ENCODE assay signal across 8 cellular contexts in genomic region chr11:62081378-62082291, GRCh38. TPM values are rescaled to one million over a fixed set of nuclear protein-coding genes. Genes with fewer than 3 reads are reported as not detected.
A peak's percentile ranks its signal among the peaks of the same experiment; 100 is the strongest.
DNase-seq lines count a peak whose midpoint lies in the region; ATAC-seq, FAIRE-seq and TF ChIP-seq lines count a peak whose summit lies in the region.

No MANE protein-coding gene starts in this region.

- H3K27me3 ChIP-seq in A673 (replicated peaks; ENCODE audit: insufficient read depth, low read depth, low read length, poor library complexity), result no peaks in the 10 kb centered on the region
- no peaks in the 10 kb centered on the region for H3K27me3 ChIP-seq in GM23338 (ENCODE audit: insufficient read depth)
- H3K27me3 ChIP-seq in bronchial epithelial cell (ENCODE audit: control insufficient read depth, insufficient read depth, low read length), result no peaks in the 10 kb centered on the region
- H3K27me3 ChIP-seq in kidney epithelial cell (ENCODE audit: control insufficient read depth, insufficient read depth, low read length), result no peaks in the 10 kb centered on the region

- H3F3A ChIP-seq in GM23338 (replicated peaks; ENCODE audit: low read depth), result no peaks in the 10 kb centered on the region

- intact Hi-C loops in A673 (cut with micrococcal nuclease; ENCODE audit: unreplicated experiment), result loop anchor here (1.0 to 5.0 kb wide), 4 partner anchors 114 to 210 kb away; partner anchors contain the start of gene FTH1

- no peaks in the 10 kb centered on the region for H3K27me3 Mint-ChIP-seq in GM23338 (ENCODE audit: insufficient read depth, low read depth, poor library complexity)

- no peak overlapping the region for H3K4me3 Mint-ChIP-seq in GM23338

- no peaks in the 10 kb centered on the region for H3K9me2 ChIP-seq in GM23338 (ENCODE audit: insufficient read depth)

- H3K9me3 Mint-ChIP-seq in GM23338, result peaks cover 12% of the 10 kb centered on the region; the same call in 2 of the 3 replicates

- no peaks in the 10 kb centered on the region for H4K20me1 ChIP-seq in GM23338 (replicated peaks; ENCODE audit: insufficient read depth)

- CTCF ChIA-PET in A673 (lab: Charles Lee), result interaction anchor here (0.5 to 2.4 kb wide), 22 partner anchors 18 to 286 kb away, joined by 3 to 82 read pairs (median 4); partner anchors contain the start of genes BEST1, FTH1 and RAB3IL1

- no peak for FAIRE-seq in bronchial epithelial cell (lab: Jason Lieb, UNC)

- peaks cover 7% of the 10 kb centered on the region; the same call in 1 of the 3 replicates for H3K36me3 Mint-ChIP-seq in GM23338 (ENCODE audit: low read depth)

- H3K9me3 ChIP-seq in A673 (ENCODE audit: low read depth, low read length, poor library complexity, severe bottlenecking), result no peaks in the 10 kb centered on the region

- H3K4me1 Mint-ChIP-seq in GM23338, result peaks cover 3% of the 10 kb centered on the region; the same call in 2 of the 3 replicates

- H2AFZ ChIP-seq in GM23338, result peak overlapping the region; percentile 48; the same call in 1 of the 2 replicates

- H3K27ac Mint-ChIP-seq in GM23338, result no peak overlapping the region

- H3K4me1 ChIP-seq in A673 (ENCODE audit: insufficient read depth, low read length, poor library complexity, severe bottlenecking) (peaks cover 6% of the 10 kb centered on the region), GM23338 (ENCODE audit: insufficient read depth) (no peaks in the 10 kb centered on the region)

- H3K4me3 ChIP-seq in A673 (ENCODE audit: low read depth, low read length, poor library complexity, severe bottlenecking) (no peak overlapping the region), GM23338 (no peak overlapping the region), bronchial epithelial cell (ENCODE audit: low read depth, low read length) (no peak overlapping the region), kidney epithelial cell (ENCODE audit: low read depth, low read length) (no peak overlapping the region)

- DNase-seq in A673 (ENCODE audit: low spot score), result peak; percentile 74
- DNase-seq in GM23338 (ENCODE audit: low spot score), result peak; percentile 80
- DNase-seq in NCI-H345 treated with DMSO at 0.1 percent for 48 hours (lab: John Stamatoyannopoulos, UW; ENCODE audit: unreplicated experiment), result peak; percentile 74
- DNase-seq in activated CD4-positive, CD25-positive, alpha-beta regulatory T cell treated with anti-CD3 and anti-CD28 coated beads, Interleukin-2, amount 50 U/mL, for 16 hours (ENCODE audit: low read depth, low spot score), result peak; percentile 49
- peak; percentile 58 for DNase-seq in bronchial epithelial cell (ENCODE audit: low read depth)
- peak; percentile 38 for DNase-seq in kidney epithelial cell (ENCODE audit: low read depth)
- peak; percentile 80 for DNase-seq in stimulated activated CD4-positive, alpha-beta T cell treated with anti-CD3 and anti-CD28 coated beads, Interleukin-1b, Interleukin-23, amount 100 ng/mL, for 48 hours

- H3K27ac ChIP-seq in A673 (ENCODE audit: low read depth, low read length, poor library complexity, severe bottlenecking) (no peak overlapping the region), GM23338 (ENCODE audit: low read depth) (no peak overlapping the region)

- BruUV-seq in A673 (replicated peaks; lab: Mats Ljungman, UMichigan), result no TSS peak

- POLR2A ChIA-PET in A673 (lab: Charles Lee; ENCODE audit: low non-redundant PET), result interaction anchor here (0.7 kb wide), 1 partner anchor 109 kb away, joined by 4 read pairs; no protein-coding TSS in a partner anchor

- H3K4me2 ChIP-seq in GM23338, result no peak overlapping the region

- H3K79me2 ChIP-seq in GM23338 (replicated peaks; ENCODE audit: insufficient read depth), result no peaks in the 10 kb centered on the region

- peak; percentile 97 for TF ChIP-seq CTCF in A673 (conservative IDR thresholded peaks at IDR 0.05; ENCODE audit: low read depth, low read length)
- peak; percentile 90 to 94 for TF ChIP-seq CTCF in GM23338 (conservative IDR thresholded peaks at IDR 0.05; ENCODE audit: low read depth in 2 of 2)
- peak; percentile 87 for TF ChIP-seq CTCF in bronchial epithelial cell (IDR thresholded peaks at IDR 0.05; ENCODE audit: insufficient read depth, low read length, severe bottlenecking)
- TF ChIP-seq CTCF in kidney epithelial cell (IDR thresholded peaks at IDR 0.05; ENCODE audit: insufficient read depth, low read length, poor library complexity, severe bottlenecking), result peak; percentile 86

- H3K36me3 ChIP-seq in A673 (ENCODE audit: insufficient read depth, low read length, poor library complexity, severe bottlenecking) (no peaks in the 10 kb centered on the region), GM23338 (ENCODE audit: insufficient read depth) (no peaks in the 10 kb centered on the region), bronchial epithelial cell (ENCODE audit: control insufficient read depth, insufficient read depth, low read length) (no peaks in the 10 kb centered on the region), kidney epithelial cell (ENCODE audit: control insufficient read depth, insufficient read depth, low read length) (no peaks in the 10 kb centered on the region)

- ATAC-seq in GM23338 (peak; percentile 97), HG03520 (IDR thresholded peaks at IDR 0.05; ENCODE audit: unreplicated experiment) (no peak)

TF ChIP-seq in GM23338, 12 proteins besides CTCF, POLR2A, EP300 and RAD21 (continues in another document):
- TF ChIP-seq, protein P1, sequence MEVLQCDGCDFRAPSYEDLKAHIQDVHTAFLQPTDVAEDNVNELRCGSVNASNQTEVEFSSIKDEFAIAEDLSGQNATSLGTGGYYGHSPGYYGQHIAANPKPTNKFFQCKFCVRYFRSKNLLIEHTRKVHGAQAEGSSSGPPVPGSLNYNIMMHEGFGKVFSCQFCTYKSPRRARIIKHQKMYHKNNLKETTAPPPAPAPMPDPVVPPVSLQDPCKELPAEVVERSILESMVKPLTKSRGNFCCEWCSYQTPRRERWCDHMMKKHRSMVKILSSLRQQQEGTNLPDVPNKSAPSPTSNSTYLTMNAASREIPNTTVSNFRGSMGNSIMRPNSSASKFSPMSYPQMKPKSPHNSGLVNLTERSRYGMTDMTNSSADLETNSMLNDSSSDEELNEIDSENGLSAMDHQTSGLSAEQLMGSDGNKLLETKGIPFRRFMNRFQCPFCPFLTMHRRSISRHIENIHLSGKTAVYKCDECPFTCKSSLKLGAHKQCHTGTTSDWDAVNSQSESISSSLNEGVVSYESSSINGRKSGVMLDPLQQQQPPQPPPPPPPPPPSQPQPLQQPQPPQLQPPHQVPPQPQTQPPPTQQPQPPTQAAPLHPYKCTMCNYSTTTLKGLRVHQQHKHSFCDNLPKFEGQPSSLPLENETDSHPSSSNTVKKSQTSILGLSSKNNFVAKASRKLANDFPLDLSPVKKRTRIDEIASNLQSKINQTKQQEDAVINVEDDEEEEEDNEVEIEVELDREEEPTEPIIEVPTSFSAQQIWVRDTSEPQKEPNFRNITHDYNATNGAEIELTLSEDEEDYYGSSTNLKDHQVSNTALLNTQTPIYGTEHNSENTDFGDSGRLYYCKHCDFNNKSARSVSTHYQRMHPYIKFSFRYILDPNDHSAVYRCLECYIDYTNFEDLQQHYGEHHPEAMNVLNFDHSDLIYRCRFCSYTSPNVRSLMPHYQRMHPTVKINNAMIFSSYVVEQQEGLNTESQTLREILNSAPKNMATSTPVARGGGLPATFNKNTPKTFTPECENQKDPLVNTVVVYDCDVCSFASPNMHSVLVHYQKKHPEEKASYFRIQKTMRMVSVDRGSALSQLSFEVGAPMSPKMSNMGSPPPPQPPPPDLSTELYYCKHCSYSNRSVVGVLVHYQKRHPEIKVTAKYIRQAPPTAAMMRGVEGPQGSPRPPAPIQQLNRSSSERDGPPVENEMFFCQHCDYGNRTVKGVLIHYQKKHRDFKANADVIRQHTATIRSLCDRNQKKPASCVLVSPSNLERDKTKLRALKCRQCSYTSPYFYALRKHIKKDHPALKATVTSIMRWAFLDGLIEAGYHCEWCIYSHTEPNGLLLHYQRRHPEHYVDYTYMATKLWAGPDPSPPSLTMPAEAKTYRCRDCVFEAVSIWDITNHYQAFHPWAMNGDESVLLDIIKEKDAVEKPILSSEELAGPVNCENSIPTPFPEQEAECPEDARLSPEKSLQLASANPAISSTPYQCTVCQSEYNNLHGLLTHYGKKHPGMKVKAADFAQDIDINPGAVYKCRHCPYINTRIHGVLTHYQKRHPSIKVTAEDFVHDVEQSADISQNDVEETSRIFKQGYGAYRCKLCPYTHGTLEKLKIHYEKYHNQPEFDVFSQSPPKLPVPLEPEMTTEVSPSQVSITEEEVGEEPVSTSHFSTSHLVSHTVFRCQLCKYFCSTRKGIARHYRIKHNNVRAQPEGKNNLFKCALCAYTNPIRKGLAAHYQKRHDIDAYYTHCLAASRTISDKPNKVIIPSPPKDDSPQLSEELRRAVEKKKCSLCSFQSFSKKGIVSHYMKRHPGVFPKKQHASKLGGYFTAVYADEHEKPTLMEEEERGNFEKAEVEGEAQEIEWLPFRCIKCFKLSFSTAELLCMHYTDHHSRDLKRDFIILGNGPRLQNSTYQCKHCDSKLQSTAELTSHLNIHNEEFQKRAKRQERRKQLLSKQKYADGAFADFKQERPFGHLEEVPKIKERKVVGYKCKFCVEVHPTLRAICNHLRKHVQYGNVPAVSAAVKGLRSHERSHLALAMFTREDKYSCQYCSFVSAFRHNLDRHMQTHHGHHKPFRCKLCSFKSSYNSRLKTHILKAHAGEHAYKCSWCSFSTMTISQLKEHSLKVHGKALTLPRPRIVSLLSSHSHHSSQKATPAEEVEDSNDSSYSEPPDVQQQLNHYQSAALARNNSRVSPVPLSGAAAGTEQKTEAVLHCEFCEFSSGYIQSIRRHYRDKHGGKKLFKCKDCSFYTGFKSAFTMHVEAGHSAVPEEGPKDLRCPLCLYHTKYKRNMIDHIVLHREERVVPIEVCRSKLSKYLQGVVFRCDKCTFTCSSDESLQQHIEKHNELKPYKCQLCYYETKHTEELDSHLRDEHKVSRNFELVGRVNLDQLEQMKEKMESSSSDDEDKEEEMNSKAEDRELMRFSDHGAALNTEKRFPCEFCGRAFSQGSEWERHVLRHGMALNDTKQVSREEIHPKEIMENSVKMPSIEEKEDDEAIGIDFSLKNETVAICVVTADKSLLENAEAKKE (CRISPR knock-in tag; IDR thresholded peaks at IDR 0.05), result no peak

RNA-seq across cellular contexts. Expression of gene INCENP, which starts 42.2 kb away (rescaled TPM):
- total RNA-seq in A673 (2021), result 232 and 233 TPM in 2 replicates
- total RNA-seq in GM23338 (2014; rRNA removed; shearing (Covaris generic)), result 115 and 131 TPM in 2 replicates
- polyA plus RNA-seq in GM23338 (2016; fragmentation: Nextera tagmentation; extraction: Ambion mirVana), result 35.6 and 41.3 TPM in 2 replicates
- total RNA-seq in bronchial epithelial cell, result 3.4 and 5.8 TPM in 2 replicates
- total RNA-seq in kidney epithelial cell, result 16.1 and 18.8 TPM in 2 replicates
